21 cellular contexts compared by ENCODE assay signal in genomic region chrX:67523002-67523711, GRCh38. TPM values are rescaled to one million over a fixed set of nuclear protein-coding genes. Genes with fewer than 3 reads are reported as not detected.
"Had no signal": no experiment of that assay in that cellular context is flagged by ENCODE, and none has a peak within 500 bp of the region (broad histone marks: within the 10 kb centered on the region; RNA-seq: fewer than 3 reads in every experiment).

No MANE protein-coding gene starts in this region.

- ATAC-seq: activated T-cell treated with anti-CD3 and anti-CD28 coated beads, Interleukin-2, amount 50 U/mL, for 4 hours; foreskin keratinocyte; naive thymus-derived CD8-positive, alpha-beta T cell; upper lobe of right lung; WTC11 had no signal

- H3K4me1 ChIP-seq: adrenal gland, foreskin keratinocyte, spleen, upper lobe of right lung had no signal

- H3K27ac ChIP-seq: adrenal gland, brain microvascular endothelial cell, foreskin keratinocyte, spleen, upper lobe of right lung had no signal

- H3K4me1 Mint-ChIP-seq: naive thymus-derived CD8-positive, alpha-beta T cell had no signal

- H3K36me3 Mint-ChIP-seq: activated naive CD8-positive, alpha-beta T cell; naive thymus-derived CD8-positive, alpha-beta T cell had no signal

- H3K9me3 Mint-ChIP-seq: activated T-cell treated with anti-CD3 and anti-CD28 coated beads, Interleukin-2, amount 50 U/mL, for 4 hours; activated T-helper 2 cell treated with anti-CD3 and anti-CD28 coated beads, Interferon-gamma antibody, Interleukin-2, Interleukin-4, amounts not matched to agents 10 μg/mL and 5 μg/mL and 100 μg/mL, durations not matched to agents 14 hours and 24 hours and 36 hours had no signal

- H3K36me3 ChIP-seq: adrenal gland, ascending aorta, brain microvascular endothelial cell, spleen, thyroid gland, upper lobe of right lung had no signal

- H3K27me3 ChIP-seq: ascending aorta, brain microvascular endothelial cell, foreskin keratinocyte, spleen, thyroid gland, upper lobe of right lung had no signal

- H3K4me3 ChIP-seq: adrenal gland, spleen, thyroid gland, upper lobe of right lung had no signal

- H3K27me3 Mint-ChIP-seq: activated naive CD8-positive, alpha-beta T cell had no signal

- H3K4me3 Mint-ChIP-seq: activated naive CD8-positive, alpha-beta T cell; activated T-cell treated with anti-CD3 and anti-CD28 coated beads, Interleukin-2, amount 50 U/mL, for 4 hours; naive thymus-derived CD8-positive, alpha-beta T cell; WTC11 had no signal

- DNase-seq: activated CD8-positive, alpha-beta memory T cell treated with anti-CD3 and anti-CD28 coated beads, Interleukin-2, amount 50 U/mL, for 48 hours; activated naive CD4-positive, alpha-beta T cell; activated T-cell treated with anti-CD3 and anti-CD28 coated beads, Interleukin-2, amount 50 U/mL, for 4 hours; adrenal gland; brain microvascular endothelial cell; caudate nucleus; effector memory CD4-positive, alpha-beta T cell; foreskin keratinocyte; kidney; naive thymus-derived CD8-positive, alpha-beta T cell; retina; spleen; stimulated activated CD4-positive, alpha-beta T cell treated with anti-CD3 and anti-CD28 coated beads, Interleukin-4, amount 100 ng/mL, for 24 hours; stimulated activated naive CD4-positive, alpha-beta T cell treated with Interleukin-2 at 50 U/mL for 16 hours; T-helper 2 cell; upper lobe of right lung had no signal

- H3K27ac Mint-ChIP-seq: activated naive CD8-positive, alpha-beta T cell; activated T-helper 2 cell treated with anti-CD3 and anti-CD28 coated beads, Interferon-gamma antibody, Interleukin-2, Interleukin-4, amounts not matched to agents 10 μg/mL and 5 μg/mL and 100 μg/mL, durations not matched to agents 14 hours and 24 hours and 36 hours; naive thymus-derived CD8-positive, alpha-beta T cell; WTC11 had no signal

- H3K9me3 ChIP-seq: ascending aorta, thyroid gland, upper lobe of right lung had no signal

RNA-seq across cellular contexts. Expression of gene AR, which starts 20.7 kb away (rescaled TPM):
- total RNA-seq: naive thymus-derived CD8-positive, alpha-beta T cell had no signal
- polyA plus RNA-seq: foreskin keratinocyte; naive thymus-derived CD8-positive, alpha-beta T cell had no signal
